Comparison of ENCODE assay signal across 20 cellular contexts in genomic region chr5:178476531-178476930, GRCh38.
"Had no signal": no experiment of that assay in that cellular context is flagged by ENCODE, and none has a peak within 500 bp of the region (broad histone marks: within the 10 kb centered on the region; RNA-seq: fewer than 3 reads in every experiment).

No MANE protein-coding gene starts in this region.

- H3K4me3 ChIP-seq: body of pancreas, colonic mucosa, esophagus muscularis mucosa, hepatocyte, left lung, tibial artery had no signal

- H3K4me3 Mint-ChIP-seq: activated CD4-positive, alpha-beta memory T cell treated with anti-CD3 and anti-CD28 coated beads for 36 hours; activated CD8-positive, alpha-beta memory T cell treated with anti-CD3 and anti-CD28 coated beads, Interleukin-2, amount 10 ng/mL, durations not matched to agents 7 days and 5 days; activated naive CD8-positive, alpha-beta T cell; naive B cell; stimulated activated memory B cell treated with anti-CD40 and anti-IgM and Interleukin-4, amounts not matched to agents 10 μg/mL and 1 μg/mL and 100 μg/mL, for 72 hours; T-helper 2 cell treated with Interferon-gamma antibody and Interleukin-4, amounts not matched to agents 5 μg/mL and 100 μg/mL, for 36 hours had no signal

- H3K4me1 Mint-ChIP-seq: naive B cell; stimulated activated memory B cell treated with anti-CD40 and anti-IgM and Interleukin-4, amounts not matched to agents 10 μg/mL and 1 μg/mL and 100 μg/mL, for 72 hours had no signal

- H3K27ac Mint-ChIP-seq: activated CD4-positive, alpha-beta memory T cell treated with anti-CD3 and anti-CD28 coated beads for 36 hours; activated CD8-positive, alpha-beta memory T cell treated with anti-CD3 and anti-CD28 coated beads, Interleukin-2, amount 10 ng/mL, durations not matched to agents 7 days and 5 days; activated naive CD8-positive, alpha-beta T cell; naive B cell; stimulated activated memory B cell treated with anti-CD40 and anti-IgM and Interleukin-4, amounts not matched to agents 10 μg/mL and 1 μg/mL and 100 μg/mL, for 72 hours; T-helper 2 cell treated with Interferon-gamma antibody and Interleukin-4, amounts not matched to agents 5 μg/mL and 100 μg/mL, for 36 hours had no signal

- H3K27me3 ChIP-seq: body of pancreas, colonic mucosa, esophagus muscularis mucosa, hepatocyte, left lung had no signal

- ATAC-seq: activated CD8-positive, alpha-beta memory T cell treated with anti-CD3 and anti-CD28 coated beads, Interleukin-2, amount 10 ng/mL, durations not matched to agents 7 days and 5 days; body of pancreas; stimulated activated memory B cell treated with anti-CD40 and anti-IgM and Interleukin-4, amounts not matched to agents 10 μg/mL and 1 μg/mL and 100 μg/mL, for 72 hours had no signal

- H3K4me1 ChIP-seq: colonic mucosa, esophagus muscularis mucosa, tibial artery had no signal

- H3K36me3 Mint-ChIP-seq: activated CD4-positive, alpha-beta memory T cell treated with anti-CD3 and anti-CD28 coated beads for 36 hours; activated CD8-positive, alpha-beta memory T cell treated with anti-CD3 and anti-CD28 coated beads, Interleukin-2, amount 10 ng/mL, durations not matched to agents 7 days and 5 days; activated naive CD8-positive, alpha-beta T cell; naive B cell; stimulated activated memory B cell treated with anti-CD40 and anti-IgM and Interleukin-4, amounts not matched to agents 10 μg/mL and 1 μg/mL and 100 μg/mL, for 72 hours had no signal

- H3K36me3 ChIP-seq: colonic mucosa, esophagus muscularis mucosa, left lung, tibial artery had no signal

- DNase-seq: activated CD4-positive, alpha-beta memory T cell treated with anti-CD3 and anti-CD28 coated beads for 36 hours; activated CD8-positive, alpha-beta memory T cell treated with anti-CD3 and anti-CD28 coated beads, Interleukin-2, amount 10 ng/mL, durations not matched to agents 7 days and 5 days; activated gamma-delta T cell treated with Interleukin-2 at 50 U/mL for 16 hours; activated T-cell treated with anti-CD3 and anti-CD28 coated beads, Interleukin-2, amount 50 U/mL, for 48 hours; amniotic stem cell; central memory CD4-positive, alpha-beta T cell; colonic mucosa; islet precursor cell; mammary epithelial cell; naive B cell; stimulated activated CD4-positive, alpha-beta T cell treated with anti-CD3 and anti-CD28 coated beads, Interleukin-2, amount 100 ng/mL, for 48 hours had no signal

- H3K9me3 ChIP-seq: body of pancreas, colonic mucosa, esophagus muscularis mucosa, left lung, tibial artery had no signal

- H3K9me3 Mint-ChIP-seq: activated CD4-positive, alpha-beta memory T cell treated with anti-CD3 and anti-CD28 coated beads for 36 hours; stimulated activated memory B cell treated with anti-CD40 and anti-IgM and Interleukin-4, amounts not matched to agents 10 μg/mL and 1 μg/mL and 100 μg/mL, for 72 hours; T-helper 2 cell treated with Interferon-gamma antibody and Interleukin-4, amounts not matched to agents 5 μg/mL and 100 μg/mL, for 36 hours had no signal

- H3K27ac ChIP-seq: colonic mucosa, esophagus muscularis mucosa, tibial artery, VCaP had no signal

- H3K27me3 Mint-ChIP-seq: activated CD8-positive, alpha-beta memory T cell treated with anti-CD3 and anti-CD28 coated beads, Interleukin-2, amount 10 ng/mL, durations not matched to agents 7 days and 5 days; activated naive CD8-positive, alpha-beta T cell had no signal
